1 cellular context compared by ENCODE assay signal in genomic region chr2:23590227-23590869, GRCh38.
TF ChIP-seq lines count a peak whose summit lies in the region.

No MANE protein-coding gene starts in this region.

TF ChIP-seq in GM23338, 12 proteins besides CTCF, POLR2A, EP300 and RAD21 (continued from another document):
- TF ChIP-seq REST (IDR thresholded peaks at IDR 0.05; ENCODE audit: unreplicated experiment) (no peak), ZNF462 (CRISPR knock-in tag; IDR thresholded peaks at IDR 0.05) (no peak), STAT1 (IDR thresholded peaks at IDR 0.05; ENCODE audit: unreplicated experiment) (no peak)
TF ChIP-seq in GM23338: peak in this region for 0.
